In genomic region chr9:79662553-79662956, GRCh38 we compare ENCODE assay signal across 13 cellular contexts.
DNase-seq lines count a peak whose midpoint lies in the region; ATAC-seq and TF ChIP-seq lines count a peak whose summit lies in the region.
"Had no signal": no experiment of that assay in that cellular context is flagged by ENCODE, and none has a peak within 500 bp of the region (broad histone marks: within the 10 kb centered on the region; RNA-seq: fewer than 3 reads in every experiment).

No MANE protein-coding gene starts in this region.

- peaks cover 30% of the 10 kb centered on the region for H3K4me1 Mint-ChIP-seq in mesothelial cell of epicardium

- H3K4me3 Mint-ChIP-seq in mesothelial cell of epicardium = peak overlapping the region; percentile 9
- H3K4me3 Mint-ChIP-seq: T-helper 2 cell treated with Interferon-gamma antibody and Interleukin-4, amounts not matched to agents 5 μg/mL and 100 μg/mL, for 36 hours had no signal

- H3K27me3 Mint-ChIP-seq in mesothelial cell of epicardium (ENCODE audit: low read depth) = no peaks in the 10 kb centered on the region

- H3K9me3 ChIP-seq in HAP-1 = no peaks in the 10 kb centered on the region

- CTCF ChIA-PET in BJ (lab: Yijun Ruan, JAX) (no interaction called here), RWPE1 (lab: Yijun Ruan, JAX) (interaction anchor here (0.6 kb wide), 1 partner anchor 399 kb away, joined by 3 read pairs; no protein-coding TSS in a partner anchor)

- peaks cover 3% of the 10 kb centered on the region for H3K36me3 Mint-ChIP-seq in mesothelial cell of epicardium

- H3K27ac Mint-ChIP-seq in mesothelial cell of epicardium = peak overlapping the region; percentile 82
- H3K27ac Mint-ChIP-seq: T-helper 2 cell treated with Interferon-gamma antibody and Interleukin-4, amounts not matched to agents 5 μg/mL and 100 μg/mL, for 36 hours had no signal

- peaks cover 39% of the 10 kb centered on the region for H3K4me1 ChIP-seq in HAP-1

- peak overlapping the region; percentile 46 for H3K27ac ChIP-seq in caudate nucleus (ENCODE audit: low read depth, low read length)
- no peak overlapping the region for H3K27ac ChIP-seq in RWPE1
- H3K27ac ChIP-seq: KMS-11 had no signal

- in situ Hi-C loops in HAP-1 (cut with MboI; ENCODE audit: low sequenced_read_pairs) = no loop called here

- TF ChIP-seq CTCF in BJ (IDR thresholded peaks at IDR 0.05; ENCODE audit: insufficient read depth, low read depth, low read length) (no peak), mesothelial cell of epicardium (IDR thresholded peaks at IDR 0.05; ENCODE audit: unreplicated experiment) (no peak), RWPE1 (conservative IDR thresholded peaks at IDR 0.05; ENCODE audit: low read depth) (no peak)

- H3K36me3 ChIP-seq in BJ (ENCODE audit: control insufficient read depth, insufficient read depth, low read length) (peaks cover 2% of the 10 kb centered on the region; the same call in 1 of the 2 replicates), HAP-1 (replicated peaks) (no peaks in the 10 kb centered on the region)

- no peak overlapping the region for H3K4me3 ChIP-seq in BJ (ENCODE audit: low read depth, low read length)
- H3K4me3 ChIP-seq in HAP-1 = no peak overlapping the region

- no peak for ATAC-seq in GM21526 (IDR thresholded peaks at IDR 0.05; ENCODE audit: low FRiP score, unreplicated experiment)

- POLR2A ChIA-PET in BJ (lab: Charles Lee) (interaction anchor here (0.6 kb wide), 1 partner anchor 30 kb away, joined by 3 read pairs; no protein-coding TSS in a partner anchor), RWPE1 (lab: Yijun Ruan, JAX; ENCODE audit: low non-redundant PET) (no interaction called here)

- H3K9me3 Mint-ChIP-seq in mesothelial cell of epicardium = no peaks in the 10 kb centered on the region
- H3K9me3 Mint-ChIP-seq: T-helper 2 cell treated with Interferon-gamma antibody and Interleukin-4, amounts not matched to agents 5 μg/mL and 100 μg/mL, for 36 hours had no signal

- DNase-seq in BJ (ENCODE audit: low read depth) (peak; percentile 45), HAP-1 (ENCODE audit: low spot score in 2 of 2) (peak; percentile 76 to 93), caudate nucleus (lab: John Stamatoyannopoulos, UW) (no peak), mesothelial cell of epicardium (ENCODE audit: low spot score in 2 of 2, unreplicated experiment in 2 of 2) (no peak), RWPE1 (ENCODE audit: low spot score) (no peak), putamen (ENCODE audit: low spot score) (no peak), Kasumi-1 (lab: John Stamatoyannopoulos, UW) (no peak)
- DNase-seq: cerebellar nuclear complex; head of caudate nucleus; NK-92 treated with Interleukin-12 subunit alpha and Interleukin-12 subunit beta, amount 100 ng/mL, for 24 hours had no signal

- no peaks in the 10 kb centered on the region for H3K27me3 ChIP-seq in BJ (ENCODE audit: control insufficient read depth, insufficient read depth, low read length)
- H3K27me3 ChIP-seq in HAP-1 (ENCODE audit: low read depth) = no peaks in the 10 kb centered on the region

Comparison
In these comparisons a context has a peak if more than half of its experiments do, and no peak if none do; other contexts are left out.
1. DNase-seq: peak in BJ (single experiment) and HAP-1 (2 of 2); none in caudate nucleus (0 of 61), mesothelial cell of epicardium (0 of 2), RWPE1 (single experiment), putamen (single experiment) and Kasumi-1 (0 of 2).